ENCODE assay signal across 13 cellular contexts in genomic region chr1:19984409-19985016, GRCh38. TPM values are rescaled to one million over a fixed set of nuclear protein-coding genes. Genes with fewer than 3 reads are reported as not detected.
"Had no signal": no experiment of that assay in that cellular context is flagged by ENCODE, and none has a peak within 500 bp of the region (broad histone marks: within the 10 kb centered on the region; RNA-seq: fewer than 3 reads in every experiment).

No MANE protein-coding gene starts in this region.

RNA-seq across cellular contexts. Expression of gene PLA2G2A, which starts 5.1 kb away (rescaled TPM):
- total RNA-seq: activated B cell treated with CpG ODN at 0.5 μM for 24 hours; activated CD4-positive, alpha-beta memory T cell treated with anti-CD3 and anti-CD28 coated beads for 36 hours; activated CD4-positive, alpha-beta T cell treated with anti-CD3 and anti-CD28 coated beads, Interleukin-2, amount 10 ng/mL, durations not matched to agents 24 days and 14 days; activated CD8-positive, alpha-beta memory T cell treated with anti-CD3 and anti-CD28 coated beads for 36 hours; activated CD8-positive, alpha-beta T cell treated with anti-CD3 and anti-CD28 coated beads for 36 hours; activated naive CD4-positive, alpha-beta T cell treated with anti-CD3 and anti-CD28 coated beads for 36 hours; activated naive CD4-positive, alpha-beta T cell treated with anti-CD3 and anti-CD28 coated beads, Interleukin-2, amount 50 U/mL, for 72 hours; activated naive CD8-positive, alpha-beta T cell treated with anti-CD3 and anti-CD28 coated beads for 36 hours; activated T-cell treated with anti-CD3 and anti-CD28 coated beads, Interleukin-2, amount 50 U/mL, for 72 hours; activated T-helper 1 cell treated with anti-CD3 and anti-CD28 coated beads, Interleukin-12 subunit alpha, Interleukin-12 subunit beta, Interleukin-2, Interleukin-4 antibody, amounts not matched to agents 30 ng/mL and 10 ng/mL and 1 ng/mL, durations not matched to agents 14 hours and 24 hours and 36 hours; activated T-helper 17 cell treated with anti-CD3 and anti-CD28 coated beads, Interleukin-2, amount 50 U/mL, for 72 hours; astrocyte; cerebellum had no signal
